ENCODE assay signal across 1 cellular context in the genomic region with DNA sequence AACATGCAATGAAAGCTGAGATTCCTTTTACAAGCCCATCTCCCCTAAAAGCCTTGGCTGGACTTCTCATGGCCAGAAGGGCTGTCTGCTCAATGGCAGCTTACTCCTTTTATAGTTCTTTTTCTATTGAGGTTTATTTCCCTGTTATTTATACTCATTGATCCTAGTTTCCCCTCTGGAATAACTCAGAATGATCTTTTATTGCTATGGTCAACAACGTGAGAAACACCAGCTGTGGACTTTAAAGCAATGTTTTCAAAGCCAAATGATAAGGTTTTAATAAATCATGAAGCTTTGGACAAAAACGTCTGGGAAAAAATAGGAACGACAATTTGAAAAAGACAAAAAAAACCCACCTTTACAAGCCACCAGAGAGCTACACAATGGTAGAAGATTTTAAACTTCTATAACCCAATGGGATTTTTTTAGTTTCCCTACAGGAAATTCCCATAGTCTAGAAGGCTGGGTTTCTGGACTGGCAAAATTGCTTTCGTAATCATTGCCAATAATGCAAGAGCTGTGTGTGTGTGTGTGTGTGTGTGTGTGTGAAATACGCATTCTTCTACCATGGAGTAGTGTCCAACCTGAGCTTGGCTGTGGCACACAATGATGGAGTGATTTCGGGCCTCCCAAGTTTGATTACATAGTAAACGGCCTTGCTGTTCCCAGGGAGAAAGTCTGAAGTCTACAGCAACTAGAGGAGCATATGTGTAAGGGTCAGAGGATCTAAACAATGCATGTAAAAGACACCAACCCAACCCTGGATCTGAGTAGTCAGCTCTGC.
TF ChIP-seq lines count a peak whose summit lies in the region.

No MANE protein-coding gene starts in this region.

TF ChIP-seq in HepG2, 621 proteins besides CTCF, POLR2A, EP300 and RAD21 (continued from another document and continues in another):
- TF ChIP-seq, protein P1, sequence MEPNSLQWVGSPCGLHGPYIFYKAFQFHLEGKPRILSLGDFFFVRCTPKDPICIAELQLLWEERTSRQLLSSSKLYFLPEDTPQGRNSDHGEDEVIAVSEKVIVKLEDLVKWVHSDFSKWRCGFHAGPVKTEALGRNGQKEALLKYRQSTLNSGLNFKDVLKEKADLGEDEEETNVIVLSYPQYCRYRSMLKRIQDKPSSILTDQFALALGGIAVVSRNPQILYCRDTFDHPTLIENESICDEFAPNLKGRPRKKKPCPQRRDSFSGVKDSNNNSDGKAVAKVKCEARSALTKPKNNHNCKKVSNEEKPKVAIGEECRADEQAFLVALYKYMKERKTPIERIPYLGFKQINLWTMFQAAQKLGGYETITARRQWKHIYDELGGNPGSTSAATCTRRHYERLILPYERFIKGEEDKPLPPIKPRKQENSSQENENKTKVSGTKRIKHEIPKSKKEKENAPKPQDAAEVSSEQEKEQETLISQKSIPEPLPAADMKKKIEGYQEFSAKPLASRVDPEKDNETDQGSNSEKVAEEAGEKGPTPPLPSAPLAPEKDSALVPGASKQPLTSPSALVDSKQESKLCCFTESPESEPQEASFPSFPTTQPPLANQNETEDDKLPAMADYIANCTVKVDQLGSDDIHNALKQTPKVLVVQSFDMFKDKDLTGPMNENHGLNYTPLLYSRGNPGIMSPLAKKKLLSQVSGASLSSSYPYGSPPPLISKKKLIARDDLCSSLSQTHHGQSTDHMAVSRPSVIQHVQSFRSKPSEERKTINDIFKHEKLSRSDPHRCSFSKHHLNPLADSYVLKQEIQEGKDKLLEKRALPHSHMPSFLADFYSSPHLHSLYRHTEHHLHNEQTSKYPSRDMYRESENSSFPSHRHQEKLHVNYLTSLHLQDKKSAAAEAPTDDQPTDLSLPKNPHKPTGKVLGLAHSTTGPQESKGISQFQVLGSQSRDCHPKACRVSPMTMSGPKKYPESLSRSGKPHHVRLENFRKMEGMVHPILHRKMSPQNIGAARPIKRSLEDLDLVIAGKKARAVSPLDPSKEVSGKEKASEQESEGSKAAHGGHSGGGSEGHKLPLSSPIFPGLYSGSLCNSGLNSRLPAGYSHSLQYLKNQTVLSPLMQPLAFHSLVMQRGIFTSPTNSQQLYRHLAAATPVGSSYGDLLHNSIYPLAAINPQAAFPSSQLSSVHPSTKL (CRISPR knock-in tag; IDR thresholded peaks at IDR 0.05): 0 out of 2 replicates have a peak, but pooled peaks have one; percentile 14
- TF ChIP-seq ZNF160 (CRISPR knock-in tag; IDR thresholded peaks at IDR 0.05) (0 out of 2 replicates have a peak, but pooled peaks have one; percentile 56), SOX13 (IDR thresholded peaks at IDR 0.05) (no peak), SOX13 (CRISPR knock-in tag; conservative IDR thresholded peaks at IDR 0.05 in 1 of 2, IDR thresholded peaks at IDR 0.05 in 1 of 2) (0 out of 4 replicates have a peak, but pooled peaks of 1 of the 2 experiments have one; percentile 31), CREB1 (IDR thresholded peaks at IDR 0.05) (no peak), CREB1 (CRISPR knock-in tag; IDR thresholded peaks at IDR 0.05) (0 out of 2 replicates have a peak, but pooled peaks have one; percentile 19), HNF4G (IDR thresholded peaks at IDR 0.05; ENCODE audit: borderline replicate concordance, low read depth, low read length) (peak; percentile 67; the same call in 1 of the 2 replicates), HNF4G (CRISPR knock-in tag; IDR thresholded peaks at IDR 0.05; ENCODE audit: borderline replicate concordance, low read depth) (no peak), CEBPB (IDR thresholded peaks at IDR 0.05; ENCODE audit: borderline replicate concordance, low read depth, low read length) (peak; percentile 81), THYN1 (CRISPR knock-in tag; IDR thresholded peaks at IDR 0.05; ENCODE audit: borderline replicate concordance, low read depth) (no peak), IRX3 (CRISPR knock-in tag; IDR thresholded peaks at IDR 0.05; ENCODE audit: borderline replicate concordance, low read depth) (no peak), SMC3 (IDR thresholded peaks at IDR 0.05; ENCODE audit: low read length) (0 out of 2 replicates have a peak, but pooled peaks have one; percentile 24), NFKB2 (CRISPR knock-in tag; IDR thresholded peaks at IDR 0.05; ENCODE audit: borderline replicate concordance) (no peak), RFXAP (CRISPR knock-in tag; IDR thresholded peaks at IDR 0.05; ENCODE audit: borderline replicate concordance) (0 out of 2 replicates have a peak, but pooled peaks have one; percentile 43), CEBPG (CRISPR knock-in tag; IDR thresholded peaks at IDR 0.05) (peak; percentile 44), ZNF292 (CRISPR knock-in tag; IDR thresholded peaks at IDR 0.05; ENCODE audit: borderline replicate concordance, low read depth) (0 out of 2 replicates have a peak, but pooled peaks have one; percentile 40), ZMYM3 (CRISPR knock-in tag; IDR thresholded peaks at IDR 0.05) (peak; percentile 65; the same call in 1 of the 2 replicates), SOX5 (CRISPR knock-in tag; IDR thresholded peaks at IDR 0.05; ENCODE audit: borderline replicate concordance) (peak; percentile 38; the same call in 1 of the 2 replicates)
- TF ChIP-seq, protein P2, sequence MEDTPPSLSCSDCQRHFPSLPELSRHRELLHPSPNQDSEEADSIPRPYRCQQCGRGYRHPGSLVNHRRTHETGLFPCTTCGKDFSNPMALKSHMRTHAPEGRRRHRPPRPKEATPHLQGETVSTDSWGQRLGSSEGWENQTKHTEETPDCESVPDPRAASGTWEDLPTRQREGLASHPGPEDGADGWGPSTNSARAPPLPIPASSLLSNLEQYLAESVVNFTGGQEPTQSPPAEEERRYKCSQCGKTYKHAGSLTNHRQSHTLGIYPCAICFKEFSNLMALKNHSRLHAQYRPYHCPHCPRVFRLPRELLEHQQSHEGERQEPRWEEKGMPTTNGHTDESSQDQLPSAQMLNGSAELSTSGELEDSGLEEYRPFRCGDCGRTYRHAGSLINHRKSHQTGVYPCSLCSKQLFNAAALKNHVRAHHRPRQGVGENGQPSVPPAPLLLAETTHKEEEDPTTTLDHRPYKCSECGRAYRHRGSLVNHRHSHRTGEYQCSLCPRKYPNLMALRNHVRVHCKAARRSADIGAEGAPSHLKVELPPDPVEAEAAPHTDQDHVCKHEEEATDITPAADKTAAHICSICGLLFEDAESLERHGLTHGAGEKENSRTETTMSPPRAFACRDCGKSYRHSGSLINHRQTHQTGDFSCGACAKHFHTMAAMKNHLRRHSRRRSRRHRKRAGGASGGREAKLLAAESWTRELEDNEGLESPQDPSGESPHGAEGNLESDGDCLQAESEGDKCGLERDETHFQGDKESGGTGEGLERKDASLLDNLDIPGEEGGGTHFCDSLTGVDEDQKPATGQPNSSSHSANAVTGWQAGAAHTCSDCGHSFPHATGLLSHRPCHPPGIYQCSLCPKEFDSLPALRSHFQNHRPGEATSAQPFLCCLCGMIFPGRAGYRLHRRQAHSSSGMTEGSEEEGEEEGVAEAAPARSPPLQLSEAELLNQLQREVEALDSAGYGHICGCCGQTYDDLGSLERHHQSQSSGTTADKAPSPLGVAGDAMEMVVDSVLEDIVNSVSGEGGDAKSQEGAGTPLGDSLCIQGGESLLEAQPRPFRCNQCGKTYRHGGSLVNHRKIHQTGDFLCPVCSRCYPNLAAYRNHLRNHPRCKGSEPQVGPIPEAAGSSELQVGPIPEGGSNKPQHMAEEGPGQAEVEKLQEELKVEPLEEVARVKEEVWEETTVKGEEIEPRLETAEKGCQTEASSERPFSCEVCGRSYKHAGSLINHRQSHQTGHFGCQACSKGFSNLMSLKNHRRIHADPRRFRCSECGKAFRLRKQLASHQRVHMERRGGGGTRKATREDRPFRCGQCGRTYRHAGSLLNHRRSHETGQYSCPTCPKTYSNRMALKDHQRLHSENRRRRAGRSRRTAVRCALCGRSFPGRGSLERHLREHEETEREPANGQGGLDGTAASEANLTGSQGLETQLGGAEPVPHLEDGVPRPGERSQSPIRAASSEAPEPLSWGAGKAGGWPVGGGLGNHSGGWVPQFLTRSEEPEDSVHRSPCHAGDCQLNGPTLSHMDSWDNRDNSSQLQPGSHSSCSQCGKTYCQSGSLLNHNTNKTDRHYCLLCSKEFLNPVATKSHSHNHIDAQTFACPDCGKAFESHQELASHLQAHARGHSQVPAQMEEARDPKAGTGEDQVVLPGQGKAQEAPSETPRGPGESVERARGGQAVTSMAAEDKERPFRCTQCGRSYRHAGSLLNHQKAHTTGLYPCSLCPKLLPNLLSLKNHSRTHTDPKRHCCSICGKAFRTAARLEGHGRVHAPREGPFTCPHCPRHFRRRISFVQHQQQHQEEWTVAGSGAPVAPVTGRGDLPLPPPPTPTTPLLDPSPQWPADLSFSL (CRISPR knock-in tag; IDR thresholded peaks at IDR 0.05): peak; percentile 90
- TF ChIP-seq, protein P3, sequence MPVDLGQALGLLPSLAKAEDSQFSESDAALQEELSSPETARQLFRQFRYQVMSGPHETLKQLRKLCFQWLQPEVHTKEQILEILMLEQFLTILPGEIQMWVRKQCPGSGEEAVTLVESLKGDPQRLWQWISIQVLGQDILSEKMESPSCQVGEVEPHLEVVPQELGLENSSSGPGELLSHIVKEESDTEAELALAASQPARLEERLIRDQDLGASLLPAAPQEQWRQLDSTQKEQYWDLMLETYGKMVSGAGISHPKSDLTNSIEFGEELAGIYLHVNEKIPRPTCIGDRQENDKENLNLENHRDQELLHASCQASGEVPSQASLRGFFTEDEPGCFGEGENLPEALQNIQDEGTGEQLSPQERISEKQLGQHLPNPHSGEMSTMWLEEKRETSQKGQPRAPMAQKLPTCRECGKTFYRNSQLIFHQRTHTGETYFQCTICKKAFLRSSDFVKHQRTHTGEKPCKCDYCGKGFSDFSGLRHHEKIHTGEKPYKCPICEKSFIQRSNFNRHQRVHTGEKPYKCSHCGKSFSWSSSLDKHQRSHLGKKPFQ (CRISPR knock-in tag; IDR thresholded peaks at IDR 0.05; ENCODE audit: insufficient replicate concordance): no peak
- TF ChIP-seq, protein P4, sequence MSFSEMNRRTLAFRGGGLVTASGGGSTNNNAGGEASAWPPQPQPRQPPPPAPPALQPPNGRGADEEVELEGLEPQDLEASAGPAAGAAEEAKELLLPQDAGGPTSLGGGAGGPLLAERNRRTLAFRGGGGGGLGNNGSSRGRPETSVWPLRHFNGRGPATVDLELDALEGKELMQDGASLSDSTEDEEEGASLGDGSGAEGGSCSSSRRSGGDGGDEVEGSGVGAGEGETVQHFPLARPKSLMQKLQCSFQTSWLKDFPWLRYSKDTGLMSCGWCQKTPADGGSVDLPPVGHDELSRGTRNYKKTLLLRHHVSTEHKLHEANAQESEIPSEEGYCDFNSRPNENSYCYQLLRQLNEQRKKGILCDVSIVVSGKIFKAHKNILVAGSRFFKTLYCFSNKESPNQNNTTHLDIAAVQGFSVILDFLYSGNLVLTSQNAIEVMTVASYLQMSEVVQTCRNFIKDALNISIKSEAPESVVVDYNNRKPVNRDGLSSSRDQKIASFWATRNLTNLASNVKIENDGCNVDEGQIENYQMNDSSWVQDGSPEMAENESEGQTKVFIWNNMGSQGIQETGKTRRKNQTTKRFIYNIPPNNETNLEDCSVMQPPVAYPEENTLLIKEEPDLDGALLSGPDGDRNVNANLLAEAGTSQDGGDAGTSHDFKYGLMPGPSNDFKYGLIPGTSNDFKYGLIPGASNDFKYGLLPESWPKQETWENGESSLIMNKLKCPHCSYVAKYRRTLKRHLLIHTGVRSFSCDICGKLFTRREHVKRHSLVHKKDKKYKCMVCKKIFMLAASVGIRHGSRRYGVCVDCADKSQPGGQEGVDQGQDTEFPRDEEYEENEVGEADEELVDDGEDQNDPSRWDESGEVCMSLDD (CRISPR knock-in tag; IDR thresholded peaks at IDR 0.05; ENCODE audit: borderline replicate concordance): no peak
- TF ChIP-seq, protein P5, sequence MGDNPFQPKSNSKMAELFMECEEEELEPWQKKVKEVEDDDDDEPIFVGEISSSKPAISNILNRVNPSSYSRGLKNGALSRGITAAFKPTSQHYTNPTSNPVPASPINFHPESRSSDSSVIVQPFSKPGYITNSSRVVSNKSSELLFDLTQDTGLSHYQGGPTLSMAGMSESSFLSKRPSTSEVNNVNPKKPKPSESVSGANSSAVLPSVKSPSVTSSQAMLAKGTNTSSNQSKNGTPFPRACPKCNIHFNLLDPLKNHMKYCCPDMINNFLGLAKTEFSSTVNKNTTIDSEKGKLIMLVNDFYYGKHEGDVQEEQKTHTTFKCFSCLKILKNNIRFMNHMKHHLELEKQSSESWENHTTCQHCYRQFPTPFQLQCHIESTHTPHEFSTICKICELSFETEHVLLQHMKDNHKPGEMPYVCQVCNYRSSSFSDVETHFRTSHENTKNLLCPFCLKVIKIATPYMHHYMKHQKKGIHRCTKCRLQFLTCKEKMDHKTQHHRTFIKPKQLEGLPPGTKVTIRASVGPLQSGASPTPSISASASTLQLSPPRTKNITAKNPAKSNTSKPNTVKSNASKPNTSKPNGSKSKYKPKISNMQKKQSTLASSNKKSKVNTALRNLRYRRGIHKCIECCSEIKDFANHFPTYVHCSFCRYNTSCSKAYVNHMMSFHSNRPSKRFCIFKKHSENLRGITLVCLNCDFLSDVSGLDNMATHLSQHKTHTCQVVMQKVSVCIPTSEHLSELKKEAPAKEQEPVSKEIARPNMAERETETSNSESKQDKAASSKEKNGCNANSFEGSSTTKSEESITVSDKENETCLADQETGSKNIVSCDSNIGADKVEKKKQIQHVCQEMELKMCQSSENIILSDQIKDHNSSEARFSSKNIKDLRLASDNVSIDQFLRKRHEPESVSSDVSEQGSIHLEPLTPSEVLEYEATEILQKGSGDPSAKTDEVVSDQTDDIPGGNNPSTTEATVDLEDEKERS (CRISPR knock-in tag; IDR thresholded peaks at IDR 0.05): no peak
- TF ChIP-seq, protein P6, sequence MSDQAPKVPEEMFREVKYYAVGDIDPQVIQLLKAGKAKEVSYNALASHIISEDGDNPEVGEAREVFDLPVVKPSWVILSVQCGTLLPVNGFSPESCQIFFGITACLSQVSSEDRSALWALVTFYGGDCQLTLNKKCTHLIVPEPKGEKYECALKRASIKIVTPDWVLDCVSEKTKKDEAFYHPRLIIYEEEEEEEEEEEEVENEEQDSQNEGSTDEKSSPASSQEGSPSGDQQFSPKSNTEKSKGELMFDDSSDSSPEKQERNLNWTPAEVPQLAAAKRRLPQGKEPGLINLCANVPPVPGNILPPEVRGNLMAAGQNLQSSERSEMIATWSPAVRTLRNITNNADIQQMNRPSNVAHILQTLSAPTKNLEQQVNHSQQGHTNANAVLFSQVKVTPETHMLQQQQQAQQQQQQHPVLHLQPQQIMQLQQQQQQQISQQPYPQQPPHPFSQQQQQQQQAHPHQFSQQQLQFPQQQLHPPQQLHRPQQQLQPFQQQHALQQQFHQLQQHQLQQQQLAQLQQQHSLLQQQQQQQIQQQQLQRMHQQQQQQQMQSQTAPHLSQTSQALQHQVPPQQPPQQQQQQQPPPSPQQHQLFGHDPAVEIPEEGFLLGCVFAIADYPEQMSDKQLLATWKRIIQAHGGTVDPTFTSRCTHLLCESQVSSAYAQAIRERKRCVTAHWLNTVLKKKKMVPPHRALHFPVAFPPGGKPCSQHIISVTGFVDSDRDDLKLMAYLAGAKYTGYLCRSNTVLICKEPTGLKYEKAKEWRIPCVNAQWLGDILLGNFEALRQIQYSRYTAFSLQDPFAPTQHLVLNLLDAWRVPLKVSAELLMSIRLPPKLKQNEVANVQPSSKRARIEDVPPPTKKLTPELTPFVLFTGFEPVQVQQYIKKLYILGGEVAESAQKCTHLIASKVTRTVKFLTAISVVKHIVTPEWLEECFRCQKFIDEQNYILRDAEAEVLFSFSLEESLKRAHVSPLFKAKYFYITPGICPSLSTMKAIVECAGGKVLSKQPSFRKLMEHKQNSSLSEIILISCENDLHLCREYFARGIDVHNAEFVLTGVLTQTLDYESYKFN (CRISPR knock-in tag; conservative IDR thresholded peaks at IDR 0.05): peak; percentile 61
- TF ChIP-seq, protein P7, sequence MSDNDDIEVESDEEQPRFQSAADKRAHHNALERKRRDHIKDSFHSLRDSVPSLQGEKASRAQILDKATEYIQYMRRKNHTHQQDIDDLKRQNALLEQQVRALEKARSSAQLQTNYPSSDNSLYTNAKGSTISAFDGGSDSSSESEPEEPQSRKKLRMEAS (IDR thresholded peaks at IDR 0.05): 0 out of 2 replicates have a peak, but pooled peaks have one; percentile 20
